24 cellular contexts compared by ENCODE assay signal in the genomic region with DNA sequence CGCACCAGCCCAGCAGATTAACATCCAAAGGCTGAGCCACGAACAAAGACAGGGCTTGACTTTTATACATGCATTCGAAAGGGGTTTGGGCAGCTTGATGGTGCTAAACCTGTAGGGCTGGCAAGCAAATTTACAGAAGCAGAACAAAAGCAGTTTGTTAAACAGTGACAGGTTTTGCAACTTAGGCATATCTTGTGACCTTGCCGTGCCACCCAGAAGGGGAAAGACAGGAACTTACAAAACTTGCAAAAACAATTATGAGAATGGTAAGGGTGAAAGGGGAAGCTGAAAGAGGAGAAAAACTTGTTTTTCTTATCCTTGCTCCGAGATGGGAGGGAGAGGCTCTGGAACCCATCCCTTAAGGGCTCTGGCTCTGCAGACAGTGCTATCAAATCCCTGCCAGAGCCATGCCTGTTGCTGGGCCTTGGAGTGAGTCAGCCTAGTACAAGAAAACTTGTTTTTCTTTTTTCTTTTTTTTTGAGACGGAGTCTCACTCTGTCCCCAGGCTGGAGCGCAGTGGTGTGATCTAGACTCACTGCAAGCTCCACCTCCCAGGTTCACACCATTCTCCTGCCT.
DNase-seq lines count a peak whose midpoint lies in the region; ATAC-seq lines count a peak whose summit lies in the region.
"Had no signal": no experiment of that assay in that cellular context is flagged by ENCODE, and none has a peak within 500 bp of the region (broad histone marks: within the 10 kb centered on the region; RNA-seq: fewer than 3 reads in every experiment).

No MANE protein-coding gene starts in this region.

- no peak overlapping the region for H3K4me3 ChIP-seq in GM23248
- H3K4me3 ChIP-seq: GM12878, GM23338, MG63, SJCRH30 had no signal

- no peaks in the 10 kb centered on the region for H3F3A ChIP-seq in GM23248 (ENCODE audit: insufficient read depth)

- no peaks in the 10 kb centered on the region for H3K9me3 ChIP-seq in GM23248 (ENCODE audit: low read depth)
- H3K9me3 ChIP-seq: BE2C, MG63, SJCRH30 had no signal

- no peaks in the 10 kb centered on the region for H3K9me2 ChIP-seq in GM23248 (ENCODE audit: insufficient read depth)

- WGBS in GM23248 (ENCODE audit: low coverage in 1 of 2, low lambda C conversion rate in 2 of 2, missing lambda C conversion rate in 2 of 2), 2 experiments, result 33 to 36% methylated on average over 7 of the region's 7 CpGs

- H3K36me3 ChIP-seq in GM23248 (ENCODE audit: low read depth), result no peaks in the 10 kb centered on the region
- H3K36me3 ChIP-seq: BE2C, MG63, SJCRH30 had no signal

- no peak for ATAC-seq in GM19395 (IDR thresholded peaks at IDR 0.05; ENCODE audit: unreplicated experiment)
- ATAC-seq in HG03095 (IDR thresholded peaks at IDR 0.05; ENCODE audit: unreplicated experiment), result no peak
- ATAC-seq: GM12878, GM23338, HCT116 had no signal

- H2AFZ ChIP-seq in GM23248, result no peak overlapping the region
- H2AFZ ChIP-seq: GM23338 had no signal

- no peak overlapping the region for H3K27ac ChIP-seq in GM23248
- H3K27ac ChIP-seq: KMS-11, SJCRH30 had no signal

- no peaks in the 10 kb centered on the region for H3K27me3 ChIP-seq in GM23248 (replicated peaks; ENCODE audit: insufficient read depth)
- H3K27me3 ChIP-seq: BE2C, MG63, SJCRH30 had no signal

- DNase-seq in HT1080 (ENCODE audit: low read depth) (peak; percentile 7), MV-4-11 (lab: John Stamatoyannopoulos, UW) (peak; percentile 71), SKM-1 (lab: John Stamatoyannopoulos, UW; ENCODE audit: unreplicated experiment) (peak; percentile 95), mucosa of gallbladder (ENCODE audit: low spot score) (peak; percentile 13), hypothalamus (lab: John Stamatoyannopoulos, UW) (no peak), GM23248 (no peak)
- DNase-seq: BE2C; Calu3; CD4-positive, alpha-beta T cell; DMS79 treated with DMSO at 0.1 percent for 48 hours; MG63; NCI-H1417; NCI-H187 treated with DMSO at 0.1 percent for 48 hours; NCI-H2171; NCI-H446 treated with DMSO at 0.1 percent for 48 hours; NCI-H774; SJCRH30; SW 1271 had no signal

- H3K4me1 ChIP-seq in GM23248 (ENCODE audit: insufficient read depth), result no peaks in the 10 kb centered on the region
- H3K4me1 ChIP-seq: BE2C, SJCRH30 had no signal

- H3K79me2 ChIP-seq in GM23248 (ENCODE audit: insufficient read depth), result no peaks in the 10 kb centered on the region

- no peak overlapping the region for H3K9ac ChIP-seq in GM23248
- H3K9ac ChIP-seq: KMS-11 had no signal

- no peaks in the 10 kb centered on the region for H4K20me1 ChIP-seq in GM23248 (ENCODE audit: insufficient read depth)

- H3K4me2 ChIP-seq in GM23248 (ENCODE audit: unreplicated experiment), result no peak overlapping the region
- H3K4me2 ChIP-seq: GM23338, KMS-11 had no signal

- in situ Hi-C loops in GM23248 (cut with MboI), result no loop called here

Comparison
In these comparisons a context has a peak if more than half of its experiments do, and no peak if none do; other contexts are left out.
1. DNase-seq: peak in HT1080 (single experiment), MV-4-11 (single experiment), SKM-1 (single experiment) and mucosa of gallbladder (single experiment); none in hypothalamus (0 of 51) and GM23248 (single experiment).